Comparison of ENCODE assay signal across 1 cellular context in the genomic region with DNA sequence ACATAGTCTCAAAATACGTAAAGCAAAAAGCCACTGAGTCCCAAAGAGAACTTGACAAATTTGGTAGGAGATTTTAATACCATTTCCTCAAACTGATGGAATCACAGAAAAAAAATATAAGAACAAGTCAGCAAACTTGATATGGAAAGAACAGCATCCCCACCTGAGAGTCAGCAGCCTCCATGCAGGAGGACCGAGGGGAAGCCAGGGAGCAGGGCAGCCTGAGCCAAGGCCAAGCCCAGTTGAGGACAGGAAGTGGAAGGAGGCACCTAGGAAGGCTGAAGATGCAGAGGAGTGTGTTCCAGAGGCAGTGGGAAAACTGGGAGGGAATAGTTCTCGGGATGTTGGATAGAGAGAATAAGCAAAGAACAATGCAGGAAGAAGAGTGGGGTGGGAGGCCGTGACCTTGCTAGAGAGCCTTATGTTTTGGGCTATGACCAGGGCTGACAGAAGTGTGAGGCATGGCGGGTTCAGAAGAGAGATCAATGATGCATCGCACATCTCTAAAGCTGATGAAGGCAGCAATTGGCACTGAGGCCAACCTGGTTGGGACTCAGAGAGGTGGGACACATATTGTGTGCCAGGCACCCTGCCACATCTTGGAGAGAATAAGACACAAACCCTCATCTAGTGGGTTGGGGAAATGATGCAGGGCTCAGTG.
TF ChIP-seq lines count a peak whose summit lies in the region.

No MANE protein-coding gene starts in this region.

TF ChIP-seq in K562, 482 proteins besides CTCF, POLR2A, EP300 and RAD21:
- TF ChIP-seq, protein P1, sequence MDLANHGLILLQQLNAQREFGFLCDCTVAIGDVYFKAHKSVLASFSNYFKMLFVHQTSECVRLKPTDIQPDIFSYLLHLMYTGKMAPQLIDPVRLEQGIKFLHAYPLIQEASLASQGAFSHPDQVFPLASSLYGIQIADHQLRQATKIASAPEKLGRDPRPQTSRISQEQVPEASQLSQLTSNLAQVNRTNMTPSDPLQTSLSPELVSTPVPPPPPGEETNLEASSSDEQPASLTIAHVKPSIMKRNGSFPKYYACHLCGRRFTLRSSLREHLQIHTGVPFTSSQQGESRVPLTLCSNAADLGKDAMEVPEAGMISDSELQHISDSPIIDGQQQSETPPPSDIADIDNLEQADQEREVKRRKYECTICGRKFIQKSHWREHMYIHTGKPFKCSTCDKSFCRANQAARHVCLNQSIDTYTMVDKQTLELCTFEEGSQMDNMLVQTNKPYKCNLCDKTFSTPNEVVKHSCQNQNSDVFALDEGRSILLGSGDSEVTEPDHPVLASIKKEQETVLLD (IDR thresholded peaks at IDR 0.05): no peak
- TF ChIP-seq, protein P2, sequence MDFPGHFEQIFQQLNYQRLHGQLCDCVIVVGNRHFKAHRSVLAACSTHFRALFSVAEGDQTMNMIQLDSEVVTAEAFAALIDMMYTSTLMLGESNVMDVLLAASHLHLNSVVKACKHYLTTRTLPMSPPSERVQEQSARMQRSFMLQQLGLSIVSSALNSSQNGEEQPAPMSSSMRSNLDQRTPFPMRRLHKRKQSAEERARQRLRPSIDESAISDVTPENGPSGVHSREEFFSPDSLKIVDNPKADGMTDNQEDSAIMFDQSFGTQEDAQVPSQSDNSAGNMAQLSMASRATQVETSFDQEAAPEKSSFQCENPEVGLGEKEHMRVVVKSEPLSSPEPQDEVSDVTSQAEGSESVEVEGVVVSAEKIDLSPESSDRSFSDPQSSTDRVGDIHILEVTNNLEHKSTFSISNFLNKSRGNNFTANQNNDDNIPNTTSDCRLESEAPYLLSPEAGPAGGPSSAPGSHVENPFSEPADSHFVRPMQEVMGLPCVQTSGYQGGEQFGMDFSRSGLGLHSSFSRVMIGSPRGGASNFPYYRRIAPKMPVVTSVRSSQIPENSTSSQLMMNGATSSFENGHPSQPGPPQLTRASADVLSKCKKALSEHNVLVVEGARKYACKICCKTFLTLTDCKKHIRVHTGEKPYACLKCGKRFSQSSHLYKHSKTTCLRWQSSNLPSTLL (IDR thresholded peaks at IDR 0.05): peak; percentile 69
- TF ChIP-seq, protein P3, sequence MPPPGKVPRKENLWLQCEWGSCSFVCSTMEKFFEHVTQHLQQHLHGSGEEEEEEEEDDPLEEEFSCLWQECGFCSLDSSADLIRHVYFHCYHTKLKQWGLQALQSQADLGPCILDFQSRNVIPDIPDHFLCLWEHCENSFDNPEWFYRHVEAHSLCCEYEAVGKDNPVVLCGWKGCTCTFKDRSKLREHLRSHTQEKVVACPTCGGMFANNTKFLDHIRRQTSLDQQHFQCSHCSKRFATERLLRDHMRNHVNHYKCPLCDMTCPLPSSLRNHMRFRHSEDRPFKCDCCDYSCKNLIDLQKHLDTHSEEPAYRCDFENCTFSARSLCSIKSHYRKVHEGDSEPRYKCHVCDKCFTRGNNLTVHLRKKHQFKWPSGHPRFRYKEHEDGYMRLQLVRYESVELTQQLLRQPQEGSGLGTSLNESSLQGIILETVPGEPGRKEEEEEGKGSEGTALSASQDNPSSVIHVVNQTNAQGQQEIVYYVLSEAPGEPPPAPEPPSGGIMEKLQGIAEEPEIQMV (tag; conservative IDR thresholded peaks at IDR 0.05; ENCODE audit: low read depth): peak; percentile 87
